In genomic region chr13:82963466-82963865, GRCh38 we compare ENCODE assay signal across 14 cellular contexts.
"Had no signal": no experiment of that assay in that cellular context is flagged by ENCODE, and none has a peak within 500 bp of the region (broad histone marks: within the 10 kb centered on the region; RNA-seq: fewer than 3 reads in every experiment).

No MANE protein-coding gene starts in this region.

- H3K27me3 ChIP-seq: transverse colon had no signal

- FAIRE-seq: endometrium had no signal

- H3K4me1 ChIP-seq: transverse colon had no signal

- H3K4me3 ChIP-seq: prostate gland, transverse colon had no signal

- ATAC-seq: left colon; natural killer cell treated with Interleukin-12 subunit alpha and Interleukin-12 subunit beta and Interleukin-15 and Interleukin-18, amount 100 ng/mL, for 72 hours; sciatic nerve had no signal

- DNase-seq: activated B cell treated with CpG ODN at 0.5 μM for 24 hours; activated CD4-positive, alpha-beta T cell treated with anti-CD3 and anti-CD28 coated beads, Interleukin-2, amount 10 ng/mL, durations not matched to agents 24 days and 14 days; activated CD8-positive, alpha-beta memory T cell treated with anti-CD3 and anti-CD28 coated beads for 24 hours; activated naive CD4-positive, alpha-beta T cell treated with anti-CD3 and anti-CD28 coated beads for 36 hours; left colon; occipital lobe; stimulated activated CD4-positive, alpha-beta T cell treated with anti-CD3 and anti-CD28 coated beads, Interleukin-12 subunit alpha, Interleukin-12 subunit beta, amount 100 ng/mL, for 4 hours; stimulated activated naive CD4-positive, alpha-beta T cell; substantia nigra; transverse colon had no signal

- H3K27ac ChIP-seq: prostate gland, transverse colon had no signal

- H3K9me3 ChIP-seq: prostate gland, transverse colon had no signal

- H3K36me3 ChIP-seq: prostate gland, transverse colon had no signal
